ENCODE assay signal across 22 cellular contexts in genomic region chr10:128326851-128327250, GRCh38.
"Had no signal": no experiment of that assay in that cellular context is flagged by ENCODE, and none has a peak within 500 bp of the region (broad histone marks: within the 10 kb centered on the region; RNA-seq: fewer than 3 reads in every experiment).

No MANE protein-coding gene starts in this region.

- H3K27ac ChIP-seq: colonic mucosa, coronary artery, dorsolateral prefrontal cortex, epithelial cell of prostate, esophagus muscularis mucosa, esophagus squamous epithelium, foreskin keratinocyte, gastrocnemius medialis, heart left ventricle had no signal

- H3K36me3 ChIP-seq: colonic mucosa, esophagus muscularis mucosa, esophagus squamous epithelium, gastrocnemius medialis, heart left ventricle had no signal

- H3K27me3 ChIP-seq: colonic mucosa, foreskin keratinocyte, gastrocnemius medialis had no signal

- H3K4me1 ChIP-seq: colonic mucosa, esophagus muscularis mucosa, esophagus squamous epithelium, foreskin keratinocyte, gastrocnemius medialis, heart left ventricle had no signal

- H3K9me3 Mint-ChIP-seq: dendritic cell treated with granulocyte-macrophage colony-stimulating factor and Interleukin-4, amounts not matched to agents 40 ng/mL and 50 ng/mL, for 4 days; effector memory CD8-positive, alpha-beta T cell had no signal

- H3K9me3 ChIP-seq: colonic mucosa, gastrocnemius medialis had no signal

- H3K4me3 Mint-ChIP-seq: dendritic cell treated with granulocyte-macrophage colony-stimulating factor and Interleukin-4, amounts not matched to agents 40 ng/mL and 50 ng/mL, for 4 days; effector memory CD8-positive, alpha-beta T cell; endodermal cell had no signal

- ATAC-seq: effector memory CD8-positive, alpha-beta T cell; esophagus mucosa; foreskin keratinocyte; gastrocnemius medialis; heart left ventricle had no signal

- DNase-seq: colonic mucosa; cortex of kidney; dermis blood vessel endothelial cell; dorsolateral prefrontal cortex; effector CD4-positive, alpha-beta T cell; effector CD8-positive, alpha-beta T cell; effector memory CD4-positive, alpha-beta T cell; effector memory CD8-positive, alpha-beta T cell; endodermal cell; erythroblast; esophagus squamous epithelium; foreskin fibroblast; foreskin keratinocyte; foreskin melanocyte; gastrocnemius medialis; head of caudate nucleus; heart left ventricle had no signal

- H3K27ac Mint-ChIP-seq: dendritic cell treated with granulocyte-macrophage colony-stimulating factor and Interleukin-4, amounts not matched to agents 40 ng/mL and 50 ng/mL, for 4 days; effector memory CD8-positive, alpha-beta T cell; endodermal cell had no signal

- H3K4me3 ChIP-seq: colonic mucosa, coronary artery, dorsolateral prefrontal cortex, esophagus muscularis mucosa, esophagus squamous epithelium, gastrocnemius medialis, heart left ventricle had no signal
